ENCODE assay signal across 18 cellular contexts in genomic region chr4:152858934-152859333, GRCh38.
DNase-seq lines count a peak whose midpoint lies in the region; ATAC-seq and TF ChIP-seq lines count a peak whose summit lies in the region.
"Had no signal": no experiment of that assay in that cellular context is flagged by ENCODE, and none has a peak within 500 bp of the region (broad histone marks: within the 10 kb centered on the region; RNA-seq: fewer than 3 reads in every experiment).

No MANE protein-coding gene starts in this region.

- H3K36me3 Mint-ChIP-seq in endodermal cell (ENCODE audit: low read depth) (peaks cover 8% of the 10 kb centered on the region), mesothelial cell of epicardium (peaks cover 8% of the 10 kb centered on the region)
- peaks cover 2% of the 10 kb centered on the region for H3K36me3 Mint-ChIP-seq in activated T-helper 17 cell treated with anti-CD3 and anti-CD28 coated beads, Interleukin-2, amount 50 U/mL, for 72 hours (ENCODE audit: low read depth)

- TF ChIP-seq POLR2A in spleen (IDR thresholded peaks at IDR 0.05): no peak

- H3K4me3 ChIP-seq in HUES6 (ENCODE audit: low read depth, low read length) (no peak overlapping the region), endodermal cell (ENCODE audit: low read length) (no peak overlapping the region), spleen (no peak overlapping the region)
- H3K4me3 ChIP-seq: GM23248, HAP-1 had no signal

- peaks cover 5% of the 10 kb centered on the region for H3K9me3 Mint-ChIP-seq in endodermal cell
- peaks cover 12% of the 10 kb centered on the region for H3K9me3 Mint-ChIP-seq in mesothelial cell of epicardium
- H3K9me3 Mint-ChIP-seq in activated T-helper 17 cell treated with anti-CD3 and anti-CD28 coated beads, Interleukin-2, amount 50 U/mL, for 72 hours: peaks cover 4% of the 10 kb centered on the region

- H3K27ac Mint-ChIP-seq in endodermal cell: peak overlapping the region; percentile 3
- peak overlapping the region; percentile 62 for H3K27ac Mint-ChIP-seq in mesothelial cell of epicardium
- H3K27ac Mint-ChIP-seq in activated T-helper 17 cell treated with anti-CD3 and anti-CD28 coated beads, Interleukin-2, amount 50 U/mL, for 72 hours: no peak overlapping the region
- H3K27ac Mint-ChIP-seq: CD4-positive, alpha-beta memory T cell; HFFc6 had no signal

- H3K9ac ChIP-seq in HUES6 (ENCODE audit: low read length): no peak overlapping the region
- no peak overlapping the region for H3K9ac ChIP-seq in endodermal cell (ENCODE audit: extremely low read depth, low read length, poor library complexity, severe bottlenecking)
- H3K9ac ChIP-seq: GM23248 had no signal

- intact Hi-C loops in spleen (cut with DNase I; ENCODE audit: low total_unique reads): no loop called here

- no peaks in the 10 kb centered on the region; the same call in 1 of the 2 replicates for H3K36me3 ChIP-seq in HUES6 (ENCODE audit: control insufficient read depth, insufficient read depth, low read length)
- peaks cover 6% of the 10 kb centered on the region for H3K36me3 ChIP-seq in endodermal cell (ENCODE audit: control insufficient read depth, insufficient read depth, low read length)
- peaks cover 0 to 8% (median 0%) of the 10 kb centered on the region in 6 donors for H3K36me3 ChIP-seq in spleen
- H3K36me3 ChIP-seq: HAP-1 had no signal

- no peak for TF ChIP-seq CTCF in endodermal cell (conservative IDR thresholded peaks at IDR 0.05)
- TF ChIP-seq CTCF in mesothelial cell of epicardium (IDR thresholded peaks at IDR 0.05; ENCODE audit: unreplicated experiment): no peak
- no peak for TF ChIP-seq CTCF in spleen (IDR thresholded peaks at IDR 0.05 in 8 of 11, conservative IDR thresholded peaks at IDR 0.05 in 3 of 11)

- H3K27me3 ChIP-seq in HUES6 (ENCODE audit: control insufficient read depth, insufficient read depth, low read length) (no peaks in the 10 kb centered on the region), endodermal cell (ENCODE audit: control insufficient read depth, insufficient read depth, low read length, poor library complexity, severe bottlenecking) (no peaks in the 10 kb centered on the region), spleen (replicated peaks in 1 of 7) (no peaks in the 10 kb centered on the region)

- peaks cover 28% of the 10 kb centered on the region for H3K4me1 ChIP-seq in HUES6 (ENCODE audit: control insufficient read depth, insufficient read depth, low read length)
- H3K4me1 ChIP-seq in endodermal cell (ENCODE audit: control insufficient read depth, insufficient read depth, low read length): no peaks in the 10 kb centered on the region
- H3K4me1 ChIP-seq in spleen: peaks cover 0 to 11% (median 0%) of the 10 kb centered on the region in 6 donors

- WGBS in endodermal cell (ENCODE audit: insufficient coverage in 1 of 2, insufficient read length in 1 of 2), 2 experiments: 94 to 99% methylated on average over 5 to 6 of the region's 6 CpGs
- 92 to 98% (median 92%) methylated on average over 6 of the region's 6 CpGs for WGBS in spleen, 5 donors

- H3K27me3 Mint-ChIP-seq in endodermal cell (ENCODE audit: insufficient read depth) (no peaks in the 10 kb centered on the region), mesothelial cell of epicardium (ENCODE audit: low read depth) (no peaks in the 10 kb centered on the region)
- no peaks in the 10 kb centered on the region for H3K27me3 Mint-ChIP-seq in activated T-helper 17 cell treated with anti-CD3 and anti-CD28 coated beads, Interleukin-2, amount 50 U/mL, for 72 hours
- H3K27me3 Mint-ChIP-seq: CD4-positive, alpha-beta memory T cell had no signal

- H3K9me3 ChIP-seq in HUES6 (ENCODE audit: control insufficient read depth, insufficient read depth, low read depth, low read length) (no peaks in the 10 kb centered on the region; the same call in 1 of the 2 replicates), endodermal cell (ENCODE audit: control insufficient read depth, low read length) (peaks cover 7% of the 10 kb centered on the region), spleen (peaks cover under 1 to 16% (median 8%) of the 10 kb centered on the region in 8 donors)
- H3K9me3 ChIP-seq: HAP-1 had no signal

- H3K27ac ChIP-seq in HUES6 (ENCODE audit: low read depth, low read length): peak overlapping the region; percentile 74; the same call in 1 of the 2 replicates
- no peak overlapping the region for H3K27ac ChIP-seq in endodermal cell (ENCODE audit: low read depth, low read length)
- no peak overlapping the region for H3K27ac ChIP-seq in spleen
- H3K27ac ChIP-seq: GM23248 had no signal

- peaks cover 4% of the 10 kb centered on the region for H3K4me1 Mint-ChIP-seq in endodermal cell
- peaks cover 18% of the 10 kb centered on the region for H3K4me1 Mint-ChIP-seq in mesothelial cell of epicardium
- H3K4me1 Mint-ChIP-seq in activated T-helper 17 cell treated with anti-CD3 and anti-CD28 coated beads, Interleukin-2, amount 50 U/mL, for 72 hours: no peaks in the 10 kb centered on the region
- H3K4me1 Mint-ChIP-seq: CD4-positive, alpha-beta memory T cell had no signal

- ATAC-seq in activated T-helper 17 cell treated with anti-CD3 and anti-CD28 coated beads, Interleukin-2, amount 50 U/mL, for 72 hours (replicated peaks): no peak

- H3K4me3 Mint-ChIP-seq in endodermal cell (no peak overlapping the region), mesothelial cell of epicardium (no peak overlapping the region)
- H3K4me3 Mint-ChIP-seq in activated T-helper 17 cell treated with anti-CD3 and anti-CD28 coated beads, Interleukin-2, amount 50 U/mL, for 72 hours: no peak overlapping the region
- H3K4me3 Mint-ChIP-seq: CD4-positive, alpha-beta memory T cell; HFFc6 had no signal

- DNase-seq in endodermal cell (no peak), mesothelial cell of epicardium (ENCODE audit: low spot score in 2 of 2, unreplicated experiment in 2 of 2) (no peak), spleen (peak; percentile 20), NAMALWA (ENCODE audit: low spot score) (no peak), epidermal melanocyte (ENCODE audit: insufficient read length, low spot score) (no peak)
- DNase-seq in stimulated activated CD8-positive, alpha-beta memory T cell treated with anti-CD3 and anti-CD28 coated beads, Interleukin-4, amount 100 ng/mL, for 48 hours: no peak
- DNase-seq: C1 segment of cervical spinal cord; Calu3; CD4-positive, alpha-beta memory T cell; COR-L47; DMS53; DMS79 treated with DMSO at 0.1 percent for 48 hours; GF-D8; GM23248; HFFc6 had no signal
